ENCODE assay signal across 12 cellular contexts in the genomic region with DNA sequence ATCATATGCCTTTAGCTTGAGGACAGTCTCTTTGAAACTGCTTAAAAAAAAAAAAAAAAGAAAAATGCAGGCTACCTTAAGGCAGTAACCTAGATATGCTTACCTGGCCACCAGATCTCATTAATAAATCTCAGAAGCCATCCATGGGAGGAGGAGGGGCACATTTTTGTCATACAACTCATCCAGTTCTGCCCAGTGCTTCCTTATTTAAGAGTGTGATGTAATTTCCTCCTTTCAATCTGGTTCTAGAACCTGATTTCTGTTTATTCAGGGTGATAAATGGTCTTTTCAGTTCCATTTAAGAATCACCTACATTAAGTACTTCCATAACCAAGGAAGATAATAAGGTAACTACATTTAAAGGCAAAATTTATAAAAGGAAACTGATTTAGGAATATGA. TPM values are rescaled to one million over a fixed set of nuclear protein-coding genes. Genes with fewer than 3 reads are reported as not detected.
DNase-seq lines count a peak whose midpoint lies in the region; ATAC-seq lines count a peak whose summit lies in the region.
"Had no signal": no experiment of that assay in that cellular context is flagged by ENCODE, and none has a peak within 500 bp of the region (broad histone marks: within the 10 kb centered on the region; RNA-seq: fewer than 3 reads in every experiment).

No MANE protein-coding gene starts in this region.

- peaks cover 0 to 5% of the 10 kb centered on the region in 2 donors for H3K36me3 ChIP-seq in muscle layer of duodenum (ENCODE audit: control insufficient read depth in 1 of 2, insufficient read depth in 2 of 2, low read length in 2 of 2)
- H3K36me3 ChIP-seq: spleen had no signal

- peak overlapping the region; percentile 27 for H3K27ac ChIP-seq in muscle layer of duodenum (ENCODE audit: low read length)
- H3K27ac ChIP-seq: spleen had no signal

- no peaks in the 10 kb centered on the region for H3K9me3 ChIP-seq in muscle layer of duodenum (ENCODE audit: control insufficient read depth in 1 of 2, low read length in 2 of 2)
- H3K9me3 ChIP-seq: spleen had no signal

- no peaks in the 10 kb centered on the region for H3K27me3 ChIP-seq in muscle layer of duodenum (ENCODE audit: low read depth, low read length)

- no peak overlapping the region for H3K4me3 ChIP-seq in muscle layer of duodenum (ENCODE audit: low read depth in 1 of 2, low read length in 2 of 2)
- H3K4me3 ChIP-seq: spleen had no signal

- no peak for ATAC-seq in HG03045 (IDR thresholded peaks at IDR 0.05; ENCODE audit: unreplicated experiment)
- no peak for ATAC-seq in GM21528 (IDR thresholded peaks at IDR 0.05; ENCODE audit: low FRiP score, unreplicated experiment)
- ATAC-seq in GM21737 (IDR thresholded peaks at IDR 0.05; ENCODE audit: unreplicated experiment) = no peak

- DNase-seq in CD1c-positive myeloid dendritic cell (ENCODE audit: extremely low spot score) (peak; percentile 54), NCI-H2196 treated with DMSO at 0.1 percent for 48 hours (lab: John Stamatoyannopoulos, UW; ENCODE audit: unreplicated experiment) (peak; percentile 45), dermis blood vessel endothelial cell (peak; percentile 81), NCI-H526 (lab: John Stamatoyannopoulos, UW) (no peak)
- DNase-seq: activated CD4-positive, alpha-beta memory T cell treated with anti-CD3 and anti-CD28 coated beads for 36 hours; effector CD4-positive, alpha-beta T cell; NCI-H1436; spleen had no signal

- peaks cover 14 to 50% of the 10 kb centered on the region in 2 donors for H3K4me1 ChIP-seq in muscle layer of duodenum (ENCODE audit: control insufficient read depth in 1 of 2, insufficient read depth in 2 of 2, low read length in 2 of 2)

RNA-seq across cellular contexts. Expression of a gene that starts 6.1 kb away (rescaled TPM):
- total RNA-seq in dermis blood vessel endothelial cell = 32.4 and 50.5 TPM in 2 replicates

RNA-seq across cellular contexts. Expression of a gene that starts 58.5 kb away (rescaled TPM):
- 226 and 230 TPM in 2 replicates for total RNA-seq in dermis blood vessel endothelial cell

Comparison
In these comparisons a context has a peak if more than half of its experiments do, and no peak if none do; other contexts are left out.
1. DNase-seq: peak in CD1c-positive myeloid dendritic cell (single experiment), NCI-H2196 treated with DMSO at 0.1 percent for 48 hours (single experiment) and dermis blood vessel endothelial cell (single experiment); none in NCI-H526 (0 of 2).